Comparison of ENCODE assay signal across 2 cellular contexts in the genomic region with DNA sequence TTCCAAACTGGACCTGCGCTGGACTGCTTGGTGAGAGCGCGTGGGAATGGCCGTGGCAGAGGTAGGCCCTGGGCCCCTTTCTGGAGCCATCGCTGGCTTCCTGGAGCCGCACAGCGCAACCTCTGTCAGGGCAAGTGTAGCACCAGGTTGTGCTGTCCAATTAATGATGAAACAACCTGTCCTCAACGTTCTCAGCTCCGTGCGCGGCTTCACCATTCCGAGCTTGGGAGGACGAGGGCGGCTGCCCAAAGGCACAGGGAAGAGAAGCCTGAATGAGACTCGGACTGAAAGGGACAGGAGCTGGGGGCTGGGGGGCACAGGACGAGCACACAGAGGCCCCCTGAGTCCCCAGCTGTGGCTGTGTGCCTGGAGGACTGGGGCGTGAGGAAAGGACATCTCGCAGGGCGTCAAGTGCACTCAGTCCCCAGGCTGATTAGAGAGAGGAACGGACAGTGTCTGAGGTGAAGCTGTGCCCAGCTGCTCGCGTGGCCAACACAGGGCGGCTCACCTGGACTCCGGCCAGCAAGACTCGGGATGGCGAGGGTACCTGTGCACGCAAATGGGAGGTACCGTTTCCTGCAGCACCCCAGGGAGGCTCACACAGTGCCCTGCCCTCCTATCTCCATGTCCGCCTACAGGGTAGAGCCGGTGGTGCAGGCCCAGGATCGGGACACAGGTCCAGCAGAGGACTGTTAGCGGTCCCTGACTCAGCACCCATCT.
TF ChIP-seq lines count a peak whose summit lies in the region.

No MANE protein-coding gene starts in this region.

TF ChIP-seq in SK-N-SH, 30 proteins besides CTCF, POLR2A, EP300 and RAD21 (continued from another document):
- TF ChIP-seq, protein P1, sequence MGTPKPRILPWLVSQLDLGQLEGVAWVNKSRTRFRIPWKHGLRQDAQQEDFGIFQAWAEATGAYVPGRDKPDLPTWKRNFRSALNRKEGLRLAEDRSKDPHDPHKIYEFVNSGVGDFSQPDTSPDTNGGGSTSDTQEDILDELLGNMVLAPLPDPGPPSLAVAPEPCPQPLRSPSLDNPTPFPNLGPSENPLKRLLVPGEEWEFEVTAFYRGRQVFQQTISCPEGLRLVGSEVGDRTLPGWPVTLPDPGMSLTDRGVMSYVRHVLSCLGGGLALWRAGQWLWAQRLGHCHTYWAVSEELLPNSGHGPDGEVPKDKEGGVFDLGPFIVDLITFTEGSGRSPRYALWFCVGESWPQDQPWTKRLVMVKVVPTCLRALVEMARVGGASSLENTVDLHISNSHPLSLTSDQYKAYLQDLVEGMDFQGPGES (IDR thresholded peaks at IDR 0.05; ENCODE audit: low read depth, low read length) = no peak
- TF ChIP-seq GATA2 (CRISPR knock-in tag; IDR thresholded peaks at IDR 0.05) (no peak), FOXM1 (IDR thresholded peaks at IDR 0.05; ENCODE audit: low read depth) (no peak), EZH2phosphoT487 (IDR thresholded peaks at IDR 0.05; ENCODE audit: borderline replicate concordance, low read depth) (no peak), CHD2 (IDR thresholded peaks at IDR 0.05; ENCODE audit: low read length, partially characterized antibody) (no peak), MXI1 (IDR thresholded peaks at IDR 0.05; ENCODE audit: low read depth, low read length) (no peak), JUND (IDR thresholded peaks at IDR 0.05) (no peak)
- TF ChIP-seq, protein P2, sequence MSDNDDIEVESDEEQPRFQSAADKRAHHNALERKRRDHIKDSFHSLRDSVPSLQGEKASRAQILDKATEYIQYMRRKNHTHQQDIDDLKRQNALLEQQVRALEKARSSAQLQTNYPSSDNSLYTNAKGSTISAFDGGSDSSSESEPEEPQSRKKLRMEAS (IDR thresholded peaks at IDR 0.05; ENCODE audit: low read depth) = no peak
- TF ChIP-seq, protein P3, sequence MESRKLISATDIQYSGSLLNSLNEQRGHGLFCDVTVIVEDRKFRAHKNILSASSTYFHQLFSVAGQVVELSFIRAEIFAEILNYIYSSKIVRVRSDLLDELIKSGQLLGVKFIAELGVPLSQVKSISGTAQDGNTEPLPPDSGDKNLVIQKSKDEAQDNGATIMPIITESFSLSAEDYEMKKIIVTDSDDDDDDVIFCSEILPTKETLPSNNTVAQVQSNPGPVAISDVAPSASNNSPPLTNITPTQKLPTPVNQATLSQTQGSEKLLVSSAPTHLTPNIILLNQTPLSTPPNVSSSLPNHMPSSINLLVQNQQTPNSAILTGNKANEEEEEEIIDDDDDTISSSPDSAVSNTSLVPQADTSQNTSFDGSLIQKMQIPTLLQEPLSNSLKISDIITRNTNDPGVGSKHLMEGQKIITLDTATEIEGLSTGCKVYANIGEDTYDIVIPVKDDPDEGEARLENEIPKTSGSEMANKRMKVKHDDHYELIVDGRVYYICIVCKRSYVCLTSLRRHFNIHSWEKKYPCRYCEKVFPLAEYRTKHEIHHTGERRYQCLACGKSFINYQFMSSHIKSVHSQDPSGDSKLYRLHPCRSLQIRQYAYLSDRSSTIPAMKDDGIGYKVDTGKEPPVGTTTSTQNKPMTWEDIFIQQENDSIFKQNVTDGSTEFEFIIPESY (IDR thresholded peaks at IDR 0.05; ENCODE audit: borderline replicate concordance, low read depth) = no peak

TF ChIP-seq in SK-N-SH treated with all-trans-retinoic acid at 6 μM for 48 hours, 23 proteins besides CTCF, POLR2A, EP300 and RAD21 (continued from another document):
- TF ChIP-seq, protein P4, sequence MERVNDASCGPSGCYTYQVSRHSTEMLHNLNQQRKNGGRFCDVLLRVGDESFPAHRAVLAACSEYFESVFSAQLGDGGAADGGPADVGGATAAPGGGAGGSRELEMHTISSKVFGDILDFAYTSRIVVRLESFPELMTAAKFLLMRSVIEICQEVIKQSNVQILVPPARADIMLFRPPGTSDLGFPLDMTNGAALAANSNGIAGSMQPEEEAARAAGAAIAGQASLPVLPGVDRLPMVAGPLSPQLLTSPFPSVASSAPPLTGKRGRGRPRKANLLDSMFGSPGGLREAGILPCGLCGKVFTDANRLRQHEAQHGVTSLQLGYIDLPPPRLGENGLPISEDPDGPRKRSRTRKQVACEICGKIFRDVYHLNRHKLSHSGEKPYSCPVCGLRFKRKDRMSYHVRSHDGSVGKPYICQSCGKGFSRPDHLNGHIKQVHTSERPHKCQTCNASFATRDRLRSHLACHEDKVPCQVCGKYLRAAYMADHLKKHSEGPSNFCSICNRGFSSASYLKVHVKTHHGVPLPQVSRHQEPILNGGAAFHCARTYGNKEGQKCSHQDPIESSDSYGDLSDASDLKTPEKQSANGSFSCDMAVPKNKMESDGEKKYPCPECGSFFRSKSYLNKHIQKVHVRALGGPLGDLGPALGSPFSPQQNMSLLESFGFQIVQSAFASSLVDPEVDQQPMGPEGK (CRISPR knock-in tag; IDR thresholded peaks at IDR 0.05; ENCODE audit: borderline replicate concordance) = no peak
- TF ChIP-seq ARNTL (CRISPR knock-in tag; IDR thresholded peaks at IDR 0.05; ENCODE audit: borderline replicate concordance, low read depth) (no peak), ZFP30 (CRISPR knock-in tag; IDR thresholded peaks at IDR 0.05) (no peak), TOX (CRISPR knock-in tag; IDR thresholded peaks at IDR 0.05; ENCODE audit: borderline replicate concordance) (no peak), ISL1 (CRISPR knock-in tag; IDR thresholded peaks at IDR 0.05) (no peak), PPARA (CRISPR knock-in tag; IDR thresholded peaks at IDR 0.05; ENCODE audit: borderline replicate concordance) (no peak), ZNF70 (CRISPR knock-in tag; IDR thresholded peaks at IDR 0.05) (no peak), ZFP3 (CRISPR knock-in tag; IDR thresholded peaks at IDR 0.05) (no peak), CSDC2 (CRISPR knock-in tag; IDR thresholded peaks at IDR 0.05) (no peak), ESRRG (CRISPR knock-in tag; IDR thresholded peaks at IDR 0.05) (no peak), SNAI2 (CRISPR knock-in tag; IDR thresholded peaks at IDR 0.05) (no peak), GLIS3 (CRISPR knock-in tag; IDR thresholded peaks at IDR 0.05) (no peak), ZNF8 (CRISPR knock-in tag; IDR thresholded peaks at IDR 0.05) (no peak), BACH2 (CRISPR knock-in tag; IDR thresholded peaks at IDR 0.05; ENCODE audit: borderline replicate concordance) (no peak), OSR1 (CRISPR knock-in tag; IDR thresholded peaks at IDR 0.05) (no peak)
- TF ChIP-seq, protein P5, sequence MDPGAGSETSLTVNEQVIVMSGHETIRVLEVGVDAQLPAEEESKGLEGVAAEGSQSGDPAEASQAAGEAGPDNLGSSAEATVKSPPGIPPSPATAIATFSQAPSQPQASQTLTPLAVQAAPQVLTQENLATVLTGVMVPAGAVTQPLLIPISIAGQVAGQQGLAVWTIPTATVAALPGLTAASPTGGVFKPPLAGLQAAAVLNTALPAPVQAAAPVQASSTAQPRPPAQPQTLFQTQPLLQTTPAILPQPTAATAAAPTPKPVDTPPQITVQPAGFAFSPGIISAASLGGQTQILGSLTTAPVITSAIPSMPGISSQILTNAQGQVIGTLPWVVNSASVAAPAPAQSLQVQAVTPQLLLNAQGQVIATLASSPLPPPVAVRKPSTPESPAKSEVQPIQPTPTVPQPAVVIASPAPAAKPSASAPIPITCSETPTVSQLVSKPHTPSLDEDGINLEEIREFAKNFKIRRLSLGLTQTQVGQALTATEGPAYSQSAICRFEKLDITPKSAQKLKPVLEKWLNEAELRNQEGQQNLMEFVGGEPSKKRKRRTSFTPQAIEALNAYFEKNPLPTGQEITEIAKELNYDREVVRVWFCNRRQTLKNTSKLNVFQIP (CRISPR knock-in tag; IDR thresholded peaks at IDR 0.05; ENCODE audit: borderline replicate concordance, low read depth) = no peak
- TF ChIP-seq, protein P6, sequence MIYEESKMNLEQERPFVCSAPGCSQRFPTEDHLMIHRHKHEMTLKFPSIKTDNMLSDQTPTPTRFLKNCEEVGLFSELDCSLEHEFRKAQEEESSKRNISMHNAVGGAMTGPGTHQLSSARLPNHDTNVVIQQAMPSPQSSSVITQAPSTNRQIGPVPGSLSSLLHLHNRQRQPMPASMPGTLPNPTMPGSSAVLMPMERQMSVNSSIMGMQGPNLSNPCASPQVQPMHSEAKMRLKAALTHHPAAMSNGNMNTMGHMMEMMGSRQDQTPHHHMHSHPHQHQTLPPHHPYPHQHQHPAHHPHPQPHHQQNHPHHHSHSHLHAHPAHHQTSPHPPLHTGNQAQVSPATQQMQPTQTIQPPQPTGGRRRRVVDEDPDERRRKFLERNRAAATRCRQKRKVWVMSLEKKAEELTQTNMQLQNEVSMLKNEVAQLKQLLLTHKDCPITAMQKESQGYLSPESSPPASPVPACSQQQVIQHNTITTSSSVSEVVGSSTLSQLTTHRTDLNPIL (CRISPR knock-in tag; IDR thresholded peaks at IDR 0.05; ENCODE audit: low read depth) = no peak
